1 cellular context compared by ENCODE assay signal in the genomic region with DNA sequence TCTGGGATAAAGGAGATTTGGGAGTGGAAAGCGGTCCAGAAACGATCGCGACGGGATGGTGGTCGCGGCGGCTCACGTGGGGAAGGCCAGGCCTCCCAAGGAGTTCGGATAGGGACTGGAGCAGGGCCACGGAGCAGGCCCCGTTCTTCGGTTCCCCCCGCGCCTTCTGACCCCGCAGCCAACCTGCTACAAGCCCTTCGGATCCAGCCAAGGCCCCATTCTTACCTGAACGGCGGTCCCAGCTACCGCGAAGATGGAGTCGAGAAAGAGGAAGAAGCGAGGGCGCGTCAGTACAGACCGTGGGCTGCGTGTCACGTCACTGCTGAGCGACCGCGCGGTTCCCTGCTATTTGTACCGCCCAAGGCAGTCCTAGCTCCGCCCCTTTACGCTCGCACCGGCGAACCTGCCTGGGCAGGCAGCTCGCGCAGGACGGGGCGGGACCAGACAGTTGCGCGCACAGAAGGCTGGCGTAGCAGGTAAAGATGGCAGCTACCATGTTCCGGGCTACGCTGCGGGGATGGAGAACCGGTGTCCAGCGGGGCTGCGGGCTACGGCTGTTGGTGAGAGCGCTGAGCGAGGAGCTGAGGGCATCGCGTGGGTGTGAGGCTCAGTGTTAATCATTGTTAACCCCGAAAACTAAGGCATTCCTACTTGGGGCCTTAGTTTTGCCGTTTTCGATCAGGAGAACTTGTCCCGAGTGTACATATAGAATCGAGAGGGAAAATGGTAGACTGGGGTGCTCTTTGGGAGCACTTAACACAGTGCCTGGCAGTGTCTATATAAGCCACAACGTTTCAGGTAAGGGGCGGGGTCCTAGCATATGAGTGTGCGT.
TF ChIP-seq lines count a peak whose summit lies in the region.

Gene FAU (minus strand): TSS at position 270 of the 832 bp plus-strand sequence. CDS start 321 bp downstream, outside the sequence.
Gene MRPL49 (plus strand): TSS at position 457 of the 832 bp plus-strand sequence. CDS start 26 bp downstream, at position 483.

TF ChIP-seq in WTC11, 78 proteins besides CTCF, POLR2A, EP300 and RAD21 (continued from another document and continues in another):
- TF ChIP-seq, protein P1, sequence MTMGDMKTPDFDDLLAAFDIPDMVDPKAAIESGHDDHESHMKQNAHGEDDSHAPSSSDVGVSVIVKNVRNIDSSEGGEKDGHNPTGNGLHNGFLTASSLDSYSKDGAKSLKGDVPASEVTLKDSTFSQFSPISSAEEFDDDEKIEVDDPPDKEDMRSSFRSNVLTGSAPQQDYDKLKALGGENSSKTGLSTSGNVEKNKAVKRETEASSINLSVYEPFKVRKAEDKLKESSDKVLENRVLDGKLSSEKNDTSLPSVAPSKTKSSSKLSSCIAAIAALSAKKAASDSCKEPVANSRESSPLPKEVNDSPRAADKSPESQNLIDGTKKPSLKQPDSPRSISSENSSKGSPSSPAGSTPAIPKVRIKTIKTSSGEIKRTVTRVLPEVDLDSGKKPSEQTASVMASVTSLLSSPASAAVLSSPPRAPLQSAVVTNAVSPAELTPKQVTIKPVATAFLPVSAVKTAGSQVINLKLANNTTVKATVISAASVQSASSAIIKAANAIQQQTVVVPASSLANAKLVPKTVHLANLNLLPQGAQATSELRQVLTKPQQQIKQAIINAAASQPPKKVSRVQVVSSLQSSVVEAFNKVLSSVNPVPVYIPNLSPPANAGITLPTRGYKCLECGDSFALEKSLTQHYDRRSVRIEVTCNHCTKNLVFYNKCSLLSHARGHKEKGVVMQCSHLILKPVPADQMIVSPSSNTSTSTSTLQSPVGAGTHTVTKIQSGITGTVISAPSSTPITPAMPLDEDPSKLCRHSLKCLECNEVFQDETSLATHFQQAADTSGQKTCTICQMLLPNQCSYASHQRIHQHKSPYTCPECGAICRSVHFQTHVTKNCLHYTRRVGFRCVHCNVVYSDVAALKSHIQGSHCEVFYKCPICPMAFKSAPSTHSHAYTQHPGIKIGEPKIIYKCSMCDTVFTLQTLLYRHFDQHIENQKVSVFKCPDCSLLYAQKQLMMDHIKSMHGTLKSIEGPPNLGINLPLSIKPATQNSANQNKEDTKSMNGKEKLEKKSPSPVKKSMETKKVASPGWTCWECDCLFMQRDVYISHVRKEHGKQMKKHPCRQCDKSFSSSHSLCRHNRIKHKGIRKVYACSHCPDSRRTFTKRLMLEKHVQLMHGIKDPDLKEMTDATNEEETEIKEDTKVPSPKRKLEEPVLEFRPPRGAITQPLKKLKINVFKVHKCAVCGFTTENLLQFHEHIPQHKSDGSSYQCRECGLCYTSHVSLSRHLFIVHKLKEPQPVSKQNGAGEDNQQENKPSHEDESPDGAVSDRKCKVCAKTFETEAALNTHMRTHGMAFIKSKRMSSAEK (CRISPR knock-in tag; IDR thresholded peaks at IDR 0.05; ENCODE audit: borderline replicate concordance): no peak
- TF ChIP-seq GABPB1 (CRISPR knock-in tag; IDR thresholded peaks at IDR 0.05): peak; percentile 60; the same call in 1 of the 2 replicates
- TF ChIP-seq, protein P2, sequence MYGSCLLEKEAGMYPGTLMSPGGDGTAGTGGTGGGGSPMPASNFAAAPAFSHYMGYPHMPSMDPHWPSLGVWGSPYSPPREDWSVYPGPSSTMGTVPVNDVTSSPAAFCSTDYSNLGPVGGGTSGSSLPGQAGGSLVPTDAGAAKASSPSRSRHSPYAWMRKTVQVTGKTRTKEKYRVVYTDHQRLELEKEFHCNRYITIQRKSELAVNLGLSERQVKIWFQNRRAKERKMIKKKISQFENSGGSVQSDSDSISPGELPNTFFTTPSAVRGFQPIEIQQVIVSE (CRISPR knock-in tag; IDR thresholded peaks at IDR 0.05; ENCODE audit: borderline replicate concordance): no peak
- no peak; the same call in 1 of the 2 replicates for TF ChIP-seq MYBL2 (CRISPR knock-in tag; IDR thresholded peaks at IDR 0.05)
- no peak for TF ChIP-seq ZNF425 (CRISPR knock-in tag; conservative IDR thresholded peaks at IDR 0.05)
- TF ChIP-seq ZNF138 (CRISPR knock-in tag; conservative IDR thresholded peaks at IDR 0.05): no peak
- TF ChIP-seq TEAD4 (CRISPR knock-in tag; IDR thresholded peaks at IDR 0.05): no peak; the same call in 1 of the 2 replicates
- no peak for TF ChIP-seq ZNF219 (CRISPR knock-in tag; IDR thresholded peaks at IDR 0.05; ENCODE audit: borderline replicate concordance)
- TF ChIP-seq, protein P3, sequence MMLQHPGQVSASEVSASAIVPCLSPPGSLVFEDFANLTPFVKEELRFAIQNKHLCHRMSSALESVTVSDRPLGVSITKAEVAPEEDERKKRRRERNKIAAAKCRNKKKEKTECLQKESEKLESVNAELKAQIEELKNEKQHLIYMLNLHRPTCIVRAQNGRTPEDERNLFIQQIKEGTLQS (CRISPR knock-in tag; conservative IDR thresholded peaks at IDR 0.05): no peak
- TF ChIP-seq SMAD3 (CRISPR knock-in tag; IDR thresholded peaks at IDR 0.05; ENCODE audit: borderline replicate concordance): peak; percentile 85; the same call in 1 of the 2 replicates
- TF ChIP-seq NR3C1 (CRISPR knock-in tag; conservative IDR thresholded peaks at IDR 0.05; ENCODE audit: low read depth): no peak
- no peak for TF ChIP-seq GTF2I (CRISPR knock-in tag; conservative IDR thresholded peaks at IDR 0.05)
- peak; percentile 66 for TF ChIP-seq ZNF232 (CRISPR knock-in tag; IDR thresholded peaks at IDR 0.05)
- no peak for TF ChIP-seq JAZF1 (CRISPR knock-in tag; IDR thresholded peaks at IDR 0.05)
- peak; percentile 64; the same call in 1 of the 2 replicates for TF ChIP-seq HMGXB4 (CRISPR knock-in tag; IDR thresholded peaks at IDR 0.05)
- no peak for TF ChIP-seq GRHL2 (CRISPR knock-in tag; IDR thresholded peaks at IDR 0.05; ENCODE audit: insufficient replicate concordance, severe bottlenecking)
- no peak for TF ChIP-seq ZNF671 (CRISPR knock-in tag; IDR thresholded peaks at IDR 0.05)
- TF ChIP-seq, protein P4, sequence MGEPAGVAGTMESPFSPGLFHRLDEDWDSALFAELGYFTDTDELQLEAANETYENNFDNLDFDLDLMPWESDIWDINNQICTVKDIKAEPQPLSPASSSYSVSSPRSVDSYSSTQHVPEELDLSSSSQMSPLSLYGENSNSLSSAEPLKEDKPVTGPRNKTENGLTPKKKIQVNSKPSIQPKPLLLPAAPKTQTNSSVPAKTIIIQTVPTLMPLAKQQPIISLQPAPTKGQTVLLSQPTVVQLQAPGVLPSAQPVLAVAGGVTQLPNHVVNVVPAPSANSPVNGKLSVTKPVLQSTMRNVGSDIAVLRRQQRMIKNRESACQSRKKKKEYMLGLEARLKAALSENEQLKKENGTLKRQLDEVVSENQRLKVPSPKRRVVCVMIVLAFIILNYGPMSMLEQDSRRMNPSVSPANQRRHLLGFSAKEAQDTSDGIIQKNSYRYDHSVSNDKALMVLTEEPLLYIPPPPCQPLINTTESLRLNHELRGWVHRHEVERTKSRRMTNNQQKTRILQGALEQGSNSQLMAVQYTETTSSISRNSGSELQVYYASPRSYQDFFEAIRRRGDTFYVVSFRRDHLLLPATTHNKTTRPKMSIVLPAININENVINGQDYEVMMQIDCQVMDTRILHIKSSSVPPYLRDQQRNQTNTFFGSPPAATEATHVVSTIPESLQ (CRISPR knock-in tag; IDR thresholded peaks at IDR 0.05): no peak
- TF ChIP-seq EMX1 (CRISPR knock-in tag; IDR thresholded peaks at IDR 0.05): no peak
- TF ChIP-seq ZNF396 (CRISPR knock-in tag; IDR thresholded peaks at IDR 0.05; ENCODE audit: borderline replicate concordance): no peak
- no peak for TF ChIP-seq AR (CRISPR knock-in tag; IDR thresholded peaks at IDR 0.05)
- TF ChIP-seq NFE2L1 (CRISPR knock-in tag; IDR thresholded peaks at IDR 0.05): no peak
- peak; percentile 83; the same call in 1 of the 2 replicates for TF ChIP-seq ZNF121 (CRISPR knock-in tag; IDR thresholded peaks at IDR 0.05)
- TF ChIP-seq, protein P5, sequence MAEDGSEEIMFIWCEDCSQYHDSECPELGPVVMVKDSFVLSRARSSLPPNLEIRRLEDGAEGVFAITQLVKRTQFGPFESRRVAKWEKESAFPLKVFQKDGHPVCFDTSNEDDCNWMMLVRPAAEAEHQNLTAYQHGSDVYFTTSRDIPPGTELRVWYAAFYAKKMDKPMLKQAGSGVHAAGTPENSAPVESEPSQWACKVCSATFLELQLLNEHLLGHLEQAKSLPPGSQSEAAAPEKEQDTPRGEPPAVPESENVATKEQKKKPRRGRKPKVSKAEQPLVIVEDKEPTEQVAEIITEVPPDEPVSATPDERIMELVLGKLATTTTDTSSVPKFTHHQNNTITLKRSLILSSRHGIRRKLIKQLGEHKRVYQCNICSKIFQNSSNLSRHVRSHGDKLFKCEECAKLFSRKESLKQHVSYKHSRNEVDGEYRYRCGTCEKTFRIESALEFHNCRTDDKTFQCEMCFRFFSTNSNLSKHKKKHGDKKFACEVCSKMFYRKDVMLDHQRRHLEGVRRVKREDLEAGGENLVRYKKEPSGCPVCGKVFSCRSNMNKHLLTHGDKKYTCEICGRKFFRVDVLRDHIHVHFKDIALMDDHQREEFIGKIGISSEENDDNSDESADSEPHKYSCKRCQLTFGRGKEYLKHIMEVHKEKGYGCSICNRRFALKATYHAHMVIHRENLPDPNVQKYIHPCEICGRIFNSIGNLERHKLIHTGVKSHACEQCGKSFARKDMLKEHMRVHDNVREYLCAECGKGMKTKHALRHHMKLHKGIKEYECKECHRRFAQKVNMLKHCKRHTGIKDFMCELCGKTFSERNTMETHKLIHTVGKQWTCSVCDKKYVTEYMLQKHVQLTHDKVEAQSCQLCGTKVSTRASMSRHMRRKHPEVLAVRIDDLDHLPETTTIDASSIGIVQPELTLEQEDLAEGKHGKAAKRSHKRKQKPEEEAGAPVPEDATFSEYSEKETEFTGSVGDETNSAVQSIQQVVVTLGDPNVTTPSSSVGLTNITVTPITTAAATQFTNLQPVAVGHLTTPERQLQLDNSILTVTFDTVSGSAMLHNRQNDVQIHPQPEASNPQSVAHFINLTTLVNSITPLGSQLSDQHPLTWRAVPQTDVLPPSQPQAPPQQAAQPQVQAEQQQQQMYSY (CRISPR knock-in tag; IDR thresholded peaks at IDR 0.05): no peak
- TF ChIP-seq FOXP4 (CRISPR knock-in tag; IDR thresholded peaks at IDR 0.05): peak; percentile 85
- TF ChIP-seq CREB1 (CRISPR knock-in tag; IDR thresholded peaks at IDR 0.05): 0 out of 2 replicates have a peak, but pooled peaks have one; percentile 31
